1 cellular context compared by ENCODE assay signal in genomic region chr19:6828306-6828697, GRCh38.
TF ChIP-seq lines count a peak whose summit lies in the region.

No MANE protein-coding gene starts in this region.

TF ChIP-seq in H1, 55 proteins besides CTCF, POLR2A, EP300 and RAD21 (continued from another document):
- no peak for TF ChIP-seq ATF3 (IDR thresholded peaks at IDR 0.05; ENCODE audit: insufficient read depth, low read depth, low read length)
- no peak for TF ChIP-seq CHD2 (IDR thresholded peaks at IDR 0.05; ENCODE audit: low read length)
- TF ChIP-seq RXRA (IDR thresholded peaks at IDR 0.05; ENCODE audit: insufficient read depth, low read depth, low read length): no peak
- TF ChIP-seq GTF2F1 (IDR thresholded peaks at IDR 0.05; ENCODE audit: borderline replicate concordance, low read depth, low read length): no peak
- no peak for TF ChIP-seq RNF2 (IDR thresholded peaks at IDR 0.05; ENCODE audit: borderline replicate concordance, low read depth, low read length, missing control alignments, poor library complexity, severe bottlenecking)
- no peak for TF ChIP-seq HDAC6 (IDR thresholded peaks at IDR 0.05; ENCODE audit: low read depth, low read length)
- no peak for TF ChIP-seq CBX8 (IDR thresholded peaks at IDR 0.05; ENCODE audit: borderline replicate concordance, low read depth, low read length)
- TF ChIP-seq BCL11A (IDR thresholded peaks at IDR 0.05; ENCODE audit: low read depth in 2 of 2, low read length in 2 of 2): no peak
- no peak for TF ChIP-seq SAP30 (IDR thresholded peaks at IDR 0.05; ENCODE audit: insufficient read depth, insufficient replicate concordance, low read length)
- TF ChIP-seq NRF1 (IDR thresholded peaks at IDR 0.05; ENCODE audit: low read depth, low read length): no peak
